21 cellular contexts compared by ENCODE assay signal in genomic region chr14:66036598-66036997, GRCh38.
A peak's percentile ranks its signal among the peaks of the same experiment; 100 is the strongest.
DNase-seq lines count a peak whose midpoint lies in the region; ATAC-seq, FAIRE-seq and TF ChIP-seq lines count a peak whose summit lies in the region.
"Had no signal": no experiment of that assay in that cellular context is flagged by ENCODE, and none has a peak within 500 bp of the region (broad histone marks: within the 10 kb centered on the region; RNA-seq: fewer than 3 reads in every experiment).

No MANE protein-coding gene starts in this region.

- peaks cover 10% of the 10 kb centered on the region for H3K9me3 ChIP-seq in left ventricle myocardium inferior (replicated peaks)
- H3K9me3 ChIP-seq: Caco-2 had no signal

- H3K27me3 Mint-ChIP-seq in glutamatergic neuron (ENCODE audit: unreplicated experiment) = no peaks in the 10 kb centered on the region

- no peak for FAIRE-seq in bronchial epithelial cell (lab: Jason Lieb, UNC)
- FAIRE-seq in urothelium cell line (lab: Jason Lieb, UNC) = peak; percentile 77
- FAIRE-seq: D721Med, GM12892, GM18507, K562 had no signal

- H3K4me1 ChIP-seq in left ventricle myocardium inferior = peaks cover 13% of the 10 kb centered on the region
- H3K4me1 ChIP-seq: Caco-2 had no signal

- H3K27ac Mint-ChIP-seq in glutamatergic neuron (ENCODE audit: unreplicated experiment) = peak overlapping the region; percentile 24
- H3K27ac Mint-ChIP-seq: CD4-positive, alpha-beta T cell; H9 had no signal

- H3K4me3 Mint-ChIP-seq in glutamatergic neuron (ENCODE audit: unreplicated experiment) = no peak overlapping the region
- H3K4me3 Mint-ChIP-seq: CD4-positive, alpha-beta T cell; H9 had no signal

- H3K36me3 ChIP-seq in left ventricle myocardium inferior (no peaks in the 10 kb centered on the region), bronchial epithelial cell (ENCODE audit: control insufficient read depth, insufficient read depth, low read length) (no peaks in the 10 kb centered on the region)

- peak overlapping the region; percentile 0 for H3K27ac ChIP-seq in left ventricle myocardium inferior (replicated peaks)
- H3K27ac ChIP-seq: 22Rv1, C4-2B, HL-60 had no signal

- H3K4me3 ChIP-seq in left ventricle myocardium inferior (no peak overlapping the region), bronchial epithelial cell (ENCODE audit: low read depth, low read length) (no peak overlapping the region)
- H3K4me3 ChIP-seq: K562 had no signal

- intact Hi-C loops in left ventricle myocardium inferior (cut with micrococcal nuclease) = no loop called here
- intact Hi-C loops in Right ventricle myocardium inferior (cut with DNase I) = no loop called here

- H3K4me1 Mint-ChIP-seq in glutamatergic neuron (ENCODE audit: low read depth, unreplicated experiment) = no peaks in the 10 kb centered on the region

- TF ChIP-seq CTCF in left ventricle myocardium inferior (IDR thresholded peaks at IDR 0.05; ENCODE audit: borderline replicate concordance) (no peak), bronchial epithelial cell (IDR thresholded peaks at IDR 0.05; ENCODE audit: insufficient read depth, low read length, severe bottlenecking) (no peak), glutamatergic neuron (IDR thresholded peaks at IDR 0.05; ENCODE audit: partially characterized antibody, unreplicated experiment) (no peak)

- H3K9me3 Mint-ChIP-seq in glutamatergic neuron (ENCODE audit: unreplicated experiment) = peaks cover 6% of the 10 kb centered on the region
- H3K9me3 Mint-ChIP-seq: CD4-positive, alpha-beta T cell had no signal

- no peak for DNase-seq in left ventricle myocardium inferior
- no peak for DNase-seq in Right ventricle myocardium inferior (ENCODE audit: missing footprints)
- peak; percentile 10 for DNase-seq in bronchial epithelial cell (ENCODE audit: low read depth)
- no peak for DNase-seq in glutamatergic neuron
- no peak for DNase-seq in urothelium cell line (ENCODE audit: low spot score)
- DNase-seq in T-helper 9 cell = no peak
- DNase-seq in A172 (ENCODE audit: low spot score) = no peak
- no peak for DNase-seq in NCI-H2196 (lab: John Stamatoyannopoulos, UW; ENCODE audit: unreplicated experiment)
- DNase-seq: Caco-2; CD4-positive, alpha-beta T cell; GDM1; GOT3; H9; IMR-90 had no signal

- H3K27me3 ChIP-seq in left ventricle myocardium inferior (ENCODE audit: low read depth) = no peaks in the 10 kb centered on the region
- H3K27me3 ChIP-seq in bronchial epithelial cell (ENCODE audit: control insufficient read depth, insufficient read depth, low read length) = no peaks in the 10 kb centered on the region

- H3K36me3 Mint-ChIP-seq in glutamatergic neuron (ENCODE audit: unreplicated experiment) = peaks cover 8% of the 10 kb centered on the region

- no peak for ATAC-seq in Right ventricle myocardium inferior
- ATAC-seq: K562 had no signal
